Comparison of ENCODE assay signal across 28 cellular contexts in genomic region chr10:125142946-125143345, GRCh38. TPM values are rescaled to one million over a fixed set of nuclear protein-coding genes. Genes with fewer than 3 reads are reported as not detected.
DNase-seq lines count a peak whose midpoint lies in the region; ATAC-seq, FAIRE-seq and TF ChIP-seq lines count a peak whose summit lies in the region.
"Had no signal": no experiment of that assay in that cellular context is flagged by ENCODE, and none has a peak within 500 bp of the region (broad histone marks: within the 10 kb centered on the region; RNA-seq: fewer than 3 reads in every experiment).

No MANE protein-coding gene starts in this region.

- no peaks in the 10 kb centered on the region for H3K23me2 ChIP-seq in H1 (ENCODE audit: low read depth, low read length)

- H3K79me1 ChIP-seq in H1 (ENCODE audit: low read depth, low read length): peaks cover 16% of the 10 kb centered on the region

- H3K27ac Mint-ChIP-seq in HFFc6 (0 out of 2 replicates have a peak overlapping the region, but pooled peaks have one; percentile 47), progenitor cell of endocrine pancreas (peak overlapping the region; percentile 74)
- H3K27ac Mint-ChIP-seq: CD4-positive, alpha-beta T cell; IgD-negative memory B cell had no signal

- FAIRE-seq in H1 (lab: Jason Lieb, UNC): no peak
- FAIRE-seq: G401.6 had no signal

- no peak for TF ChIP-seq CTCF in heart right ventricle (IDR thresholded peaks at IDR 0.05)
- TF ChIP-seq CTCF in HFFc6 (IDR thresholded peaks at IDR 0.05): no peak
- no peak for TF ChIP-seq CTCF in H1 (IDR thresholded peaks at IDR 0.05; ENCODE audit: control extremely low read depth in 1 of 3, insufficient read depth in 1 of 3, low read depth in 1 of 3, low read length in 3 of 3)
- no peak for TF ChIP-seq CTCF in progenitor cell of endocrine pancreas (IDR thresholded peaks at IDR 0.05; ENCODE audit: unreplicated experiment)
- no peak for TF ChIP-seq CTCF in body of pancreas (IDR thresholded peaks at IDR 0.05)

- no peak overlapping the region for H2BK12ac ChIP-seq in H1 (ENCODE audit: low read depth, low read length)

- 90 to 91% methylated on average over 9 of the region's 9 CpGs for WGBS in heart right ventricle, 2 donors
- 83% methylated on average over 9 of the region's 9 CpGs; no CpG with 5 or more reads in 1 of the 2 experiments for WGBS in H1 (ENCODE audit: extremely low coverage in 1 of 2, insufficient coverage in 1 of 2, insufficient read length in 1 of 2, insufficient replicate concordance in 2 of 2, low coverage in 1 of 2, low lambda C conversion rate in 2 of 2, missing lambda C conversion rate in 1 of 2), 2 experiments
- 76% methylated on average over 8 of the region's 9 CpGs for WGBS in body of pancreas, 2 donors

- intact Hi-C loops in left cardiac atrium (cut with DNase I) (no loop called here), heart right ventricle (cut with DNase I) (no loop called here), body of pancreas (cut with DNase I) (no loop called here)

- ATAC-seq in left cardiac atrium (no peak), heart right ventricle (no peak), GM21576 (IDR thresholded peaks at IDR 0.05; ENCODE audit: unreplicated experiment) (no peak), body of pancreas (no peak)
- ATAC-seq: PC-3, Right ventricle myocardium inferior, SK-N-SH treated with all-trans-retinoic acid at 6 μM for 48 hours had no signal

- no peak overlapping the region for H3K14ac ChIP-seq in H1 (ENCODE audit: insufficient read length)

- H3K36me3 Mint-ChIP-seq in HFFc6 (ENCODE audit: low read depth) (peaks cover 6% of the 10 kb centered on the region; the same call in 1 of the 2 replicates), progenitor cell of endocrine pancreas (ENCODE audit: insufficient read depth) (peaks cover 4% of the 10 kb centered on the region)
- H3K36me3 Mint-ChIP-seq: IgD-negative memory B cell had no signal

- peaks cover 80 to 100% of the 10 kb centered on the region in 2 experiments for H3K79me2 ChIP-seq in H1 (ENCODE audit: control insufficient read depth in 1 of 2, insufficient read depth in 2 of 2, low read length in 2 of 2)

- H3K56ac ChIP-seq in H1 (replicated peaks; ENCODE audit: insufficient read length, low read depth, low read length): no peak overlapping the region

- H3K9me3 ChIP-seq in heart right ventricle: no peaks in the 10 kb centered on the region
- H3K9me3 ChIP-seq in H1 (ENCODE audit: insufficient read depth in 2 of 2, low read depth in 1 of 2, low read length in 1 of 2): no peaks in the 10 kb centered on the region
- no peaks in the 10 kb centered on the region for H3K9me3 ChIP-seq in body of pancreas
- H3K9me3 ChIP-seq: BE2C, SJCRH30 had no signal

- H2AK5ac ChIP-seq in H1 (ENCODE audit: low read depth, low read length): no peak overlapping the region

- H3K4me1 Mint-ChIP-seq in HFFc6 (ENCODE audit: low read depth) (peaks cover 50% of the 10 kb centered on the region), progenitor cell of endocrine pancreas (ENCODE audit: low read depth) (peaks cover 51% of the 10 kb centered on the region)

- TF ChIP-seq POLR2A in H1 (IDR thresholded peaks at IDR 0.05; ENCODE audit: control extremely low read depth in 1 of 2, low read depth in 2 of 2, low read length in 2 of 2): no peak; a peak in 1 of 3 replicates
- TF ChIP-seq POLR2A in body of pancreas (IDR thresholded peaks at IDR 0.05): no peak

- no peak overlapping the region for H3K9ac ChIP-seq in H1 (replicated peaks in 1 of 4; ENCODE audit: extremely low read depth in 1 of 4, low read depth in 3 of 4, low read length in 3 of 4)

- H3K27me3 Mint-ChIP-seq in HFFc6 (ENCODE audit: insufficient read depth) (peaks cover 2% of the 10 kb centered on the region), progenitor cell of endocrine pancreas (no peaks in the 10 kb centered on the region)

- H3K36me3 ChIP-seq in heart right ventricle (peaks cover 0 to 8% (median 0%) of the 10 kb centered on the region in 9 donors), H1 (ENCODE audit: control insufficient read depth in 2 of 4, insufficient read depth in 4 of 4, low read length in 3 of 4) (peaks cover 0 to 27% (median 2%) of the 10 kb centered on the region in 4 experiments; a peak in 4 of 8 replicates), body of pancreas (replicated peaks in 1 of 2; ENCODE audit: insufficient read depth in 1 of 2, low read depth in 2 of 2) (no peaks in the 10 kb centered on the region)
- H3K36me3 ChIP-seq: BE2C had no signal

- POLR2A ChIA-PET in H1 (lab: Charles Lee; ENCODE audit: partially characterized antibody): interaction anchor here (1.0 to 1.5 kb wide), 2 partner anchors 9 to 19 kb away, joined by 3 read pairs; no protein-coding TSS in a partner anchor

- peak overlapping the region; percentile 75; the same call in 1 of the 2 replicates for H2BK5ac ChIP-seq in H1 (ENCODE audit: low read depth, low read length)

- H3K23ac ChIP-seq in H1 (ENCODE audit: insufficient read length): no peak overlapping the region

- no peak overlapping the region for H2AFZ ChIP-seq in H1 (ENCODE audit: low read length)

- H3K4me3 ChIP-seq in heart right ventricle (no peak overlapping the region), H1 (ENCODE audit: extremely low read depth in 1 of 4, insufficient read depth in 2 of 4, low read depth in 3 of 4, low read length in 4 of 4) (no peak overlapping the region), body of pancreas (no peak overlapping the region)
- H3K4me3 ChIP-seq: SJCRH30 had no signal

- DNase-seq in left cardiac atrium (peak; percentile 17), heart right ventricle (no peak), HFFc6 (no peak), H1 (ENCODE audit: low read depth in 1 of 2, low spot score in 2 of 2) (no peak), progenitor cell of endocrine pancreas (ENCODE audit: low spot score, unreplicated experiment) (no peak), body of pancreas (no peak), DMS79 treated with DMSO at 0.1 percent for 48 hours (lab: John Stamatoyannopoulos, UW) (no peak)
- DNase-seq: ACHN; BE2C; CD4-positive, alpha-beta T cell; DMS53; Karpas-422; NCI-H1092; NCI-H1417 treated with DMSO at 0.1 percent for 48 hours; NCI-H1694 treated with DMSO at 0.1 percent for 48 hours; NCI-H2081 treated with DMSO at 0.1 percent for 48 hours; NCI-H2171 treated with DMSO at 0.1 percent for 48 hours; NCI-H524; NCI-H82; NK-92 treated with Interleukin-12 subunit alpha and Interleukin-12 subunit beta, amount 100 ng/mL, for 24 hours; PC-3; SJCRH30 had no signal

- H2BK20ac ChIP-seq in H1 (ENCODE audit: low read length): no peak overlapping the region

- CTCF ChIA-PET in H1 (lab: Charles Lee; ENCODE audit: partially characterized antibody): interaction anchor here (0.9 to 2.6 kb wide), 4 partner anchors 13 to 103 kb away, joined by 3 to 7 read pairs (median 4); no protein-coding TSS in a partner anchor

- TF ChIP-seq RAD21 in H1 (IDR thresholded peaks at IDR 0.05 in 1 of 2, conservative IDR thresholded peaks at IDR 0.05 in 1 of 2; ENCODE audit: low read depth in 2 of 2, low read length in 2 of 2): no peak

- H3K9me3 Mint-ChIP-seq in HFFc6: no peaks in the 10 kb centered on the region
- H3K9me3 Mint-ChIP-seq in progenitor cell of endocrine pancreas (ENCODE audit: low read depth): no peaks in the 10 kb centered on the region
- H3K9me3 Mint-ChIP-seq: CD4-positive, alpha-beta T cell had no signal

- no peak overlapping the region for H4K5ac ChIP-seq in H1 (ENCODE audit: insufficient read length, low read depth, low read length)

- no peak overlapping the region for H3K4ac ChIP-seq in H1 (replicated peaks; ENCODE audit: insufficient read length, low read depth, low read length)

- no peak overlapping the region for H3K18ac ChIP-seq in H1 (ENCODE audit: extremely low read depth, low read length)

- H4K20me1 ChIP-seq in H1 (replicated peaks in 1 of 2; ENCODE audit: control insufficient read depth in 1 of 2, insufficient read depth in 2 of 2, low read length in 2 of 2): peaks cover 62 to 73% of the 10 kb centered on the region in 2 experiments

- no peak overlapping the region for H2BK15ac ChIP-seq in H1 (ENCODE audit: low read length)

- H3K27ac ChIP-seq in heart right ventricle (no peak overlapping the region), H1 (ENCODE audit: low read depth, low read length) (no peak overlapping the region), body of pancreas (no peak overlapping the region)
- H3K27ac ChIP-seq: 22Rv1, SJCRH30 had no signal

- H3K4me1 ChIP-seq in heart right ventricle (peaks cover 16 to 87% (median 56%) of the 10 kb centered on the region in 9 donors), H1 (replicated peaks in 1 of 4; ENCODE audit: control insufficient read depth in 3 of 4, insufficient read depth in 4 of 4, low read length in 3 of 4) (peaks cover 19 to 56% (median 48%) of the 10 kb centered on the region in 4 experiments), body of pancreas (peaks cover 56% of the 10 kb centered on the region)

- H3K27me3 ChIP-seq in heart right ventricle (no peaks in the 10 kb centered on the region), H1 (replicated peaks in 1 of 4; ENCODE audit: control insufficient read depth in 3 of 4, extremely low read depth in 1 of 4, insufficient read depth in 3 of 4, low read length in 3 of 4) (no peaks in the 10 kb centered on the region; a peak in 1 of 7 replicates), body of pancreas (no peaks in the 10 kb centered on the region)
- H3K27me3 ChIP-seq: BE2C, SJCRH30 had no signal

- TF ChIP-seq EP300 in H1 (IDR thresholded peaks at IDR 0.05; ENCODE audit: borderline replicate concordance in 1 of 2, low read depth in 2 of 2, low read length in 2 of 2): no peak

- H4K8ac ChIP-seq in H1 (ENCODE audit: extremely low read depth, insufficient read depth, low read length): no peak overlapping the region

- H3K4me3 Mint-ChIP-seq in HFFc6: no peak overlapping the region
- H3K4me3 Mint-ChIP-seq in progenitor cell of endocrine pancreas (ENCODE audit: low read depth): no peak overlapping the region
- H3K4me3 Mint-ChIP-seq: CD4-positive, alpha-beta T cell; IgD-negative memory B cell had no signal

- H4K91ac ChIP-seq in H1 (replicated peaks; ENCODE audit: insufficient read length, low read length): no peak overlapping the region

- no peak overlapping the region for H3K4me2 ChIP-seq in H1 (ENCODE audit: insufficient read depth in 1 of 2, low read depth in 2 of 2, low read length in 2 of 2)

- H2BK120ac ChIP-seq in H1 (replicated peaks; ENCODE audit: low read depth, low read length): no peak overlapping the region

RNA-seq across cellular contexts. Expression of gene CTBP2, which starts 17.4 kb away (rescaled TPM):
- total RNA-seq in left cardiac atrium (10 to 100 TPM; 30.8 to 36.8 TPM), heart right ventricle (10 to 100 TPM; 22.6 to 36.2 (median 27.2) TPM), progenitor cell of endocrine pancreas (182 and 183 TPM in 2 replicates), body of pancreas (10 to 100 TPM; 32.0 to 49.0 TPM)
- polyA plus RNA-seq in heart right ventricle (10 to 100 TPM; 14.7 to 23.0 TPM), H1 (2011; rRNA removed) (208 and 274 TPM in 2 replicates)
- 10 to 100 TPM; 70.6 to 86.9 (median 78.8) TPM for total RNA-seq in HFFc6 (2021; fragmentation: NEBNext Ultra II Directional; extraction: Animal tissue kit (Norgen Biotek cat#: 25700))
- total RNA-seq in H1 (2021; fragmentation: NEBNext Ultra II Directional; extraction: Animal tissue kit (Norgen Biotek cat#: 25700)): 218 and 221 TPM in 2 replicates
- polyA plus RNA-seq in H1 (2011; cell fraction: cytosol; rRNA removed): 254 TPM
- polyA plus RNA-seq in H1 (2011; cell fraction: nucleus; rRNA removed): 524 TPM
- polyA plus RNA-seq in H1 (2012, experiment 1 of 2): 156 to 222 TPM (median 206 TPM) in 4 replicates
- polyA plus RNA-seq in H1 (2012, experiment 2 of 2): 48.0 TPM
- 109 TPM for polyA plus RNA-seq in H1 (2013, experiment 1 of 2)
- polyA plus RNA-seq in H1 (2013, experiment 2 of 2): 108 TPM
- 244 and 299 TPM in 2 replicates for polyA minus RNA-seq in H1 (2011; rRNA and poly(A)+ RNA removed)
- polyA minus RNA-seq in H1 (2011; cell fraction: cytosol; rRNA and poly(A)+ RNA removed): 209 TPM
- 223 TPM for polyA minus RNA-seq in H1 (2011; cell fraction: nucleus; rRNA and poly(A)+ RNA removed)
